ENCODE assay signal across 8 cellular contexts in genomic region chr17:81392909-81393654, GRCh38. TPM values are rescaled to one million over a fixed set of nuclear protein-coding genes. Genes with fewer than 3 reads are reported as not detected.
DNase-seq lines count a peak whose midpoint lies in the region; ATAC-seq and TF ChIP-seq lines count a peak whose summit lies in the region.

No MANE protein-coding gene starts in this region.

- TF ChIP-seq CTCF in brain (conservative IDR thresholded peaks at IDR 0.05) (no peak), right lobe of liver (IDR thresholded peaks at IDR 0.05) (no peak), tibial nerve (IDR thresholded peaks at IDR 0.05) (no peak)

- H3K27me3 ChIP-seq in right lobe of liver (no peaks in the 10 kb centered on the region), tibial nerve (no peaks in the 10 kb centered on the region)

- TF ChIP-seq EP300 in tibial nerve (IDR thresholded peaks at IDR 0.05) = peak in 1 of 2 donors; percentile 69

- intact Hi-C loops in right lobe of liver (cut with DNase I) = no loop called here

- H3K36me3 ChIP-seq in right lobe of liver (no peaks in the 10 kb centered on the region), tibial nerve (no peaks in the 10 kb centered on the region)

- peaks cover 77% of the 10 kb centered on the region for H3K27me3 Mint-ChIP-seq in activated T-cell treated with anti-CD3 and anti-CD28 coated beads, Interleukin-2, amount 50 U/mL, for 24 hours
- peaks cover 21% of the 10 kb centered on the region for H3K27me3 Mint-ChIP-seq in brain

- H3K4me1 Mint-ChIP-seq in activated T-cell treated with anti-CD3 and anti-CD28 coated beads, Interleukin-2, amount 50 U/mL, for 24 hours (ENCODE audit: low read depth) = peaks cover 28% of the 10 kb centered on the region
- peaks cover 56% of the 10 kb centered on the region for H3K4me1 Mint-ChIP-seq in brain

- peak overlapping the region; percentile 27 for H3K4me3 Mint-ChIP-seq in activated T-cell treated with anti-CD3 and anti-CD28 coated beads, Interleukin-2, amount 50 U/mL, for 24 hours
- peak overlapping the region; percentile 83 to 97 (median 89) for H3K4me3 Mint-ChIP-seq in brain

- WGBS in right lobe of liver (ENCODE audit: insufficient coverage, low coverage, low lambda C conversion rate, missing lambda C conversion rate) = 0% methylated on average over 9 of the region's 93 CpGs
- 2% methylated on average over 47 to 70 of the region's 93 CpGs for WGBS in tibial nerve, 2 donors

- ATAC-seq in right lobe of liver = no peak

- no peak overlapping the region for H3K27ac Mint-ChIP-seq in activated T-cell treated with anti-CD3 and anti-CD28 coated beads, Interleukin-2, amount 50 U/mL, for 24 hours
- H3K27ac Mint-ChIP-seq in brain = peak overlapping the region; percentile 90 to 99 (median 96)

- TF ChIP-seq POLR2A in right lobe of liver (IDR thresholded peaks at IDR 0.05) (no peak), tibial nerve (IDR thresholded peaks at IDR 0.05) (no peak)

- no peaks in the 10 kb centered on the region for H3K36me3 Mint-ChIP-seq in activated T-cell treated with anti-CD3 and anti-CD28 coated beads, Interleukin-2, amount 50 U/mL, for 24 hours (ENCODE audit: low read depth)
- no peaks in the 10 kb centered on the region for H3K36me3 Mint-ChIP-seq in brain

- H3K27ac ChIP-seq in right lobe of liver (peak overlapping the region; percentile 87 to 95 (median 93)), tibial nerve (peak overlapping the region; percentile 89 to 100 (median 98))

- no peaks in the 10 kb centered on the region for H3K9me3 Mint-ChIP-seq in activated T-cell treated with anti-CD3 and anti-CD28 coated beads, Interleukin-2, amount 50 U/mL, for 24 hours
- peaks cover 0 to 5% (median 0%) of the 10 kb centered on the region in 5 experiments for H3K9me3 Mint-ChIP-seq in brain

- H3K4me3 ChIP-seq in right lobe of liver (peak overlapping the region; percentile 67 to 78 (median 67)), tibial nerve (peak overlapping the region; percentile 69 to 89 (median 80))

- peaks cover 0 to 40% (median 19%) of the 10 kb centered on the region in 4 donors for H3K4me1 ChIP-seq in right lobe of liver
- peaks cover 0 to 63% (median 45%) of the 10 kb centered on the region in 4 donors for H3K4me1 ChIP-seq in tibial nerve

- no peak for DNase-seq in activated T-cell treated with anti-CD3 and anti-CD28 coated beads, Interleukin-2, amount 50 U/mL, for 24 hours
- DNase-seq in activated T-cell treated with anti-CD3 and anti-CD28 coated beads, Interleukin-2, amount 50 U/mL, for 1 hour = no peak
- no peak for DNase-seq in right lobe of liver
- DNase-seq in tibial nerve (ENCODE audit: low spot score in 2 of 2) = no peak
- no peak for DNase-seq in iPS-NIHi11 (ENCODE audit: low spot score)
- no peak for DNase-seq in activated gamma-delta T cell (lab: John Stamatoyannopoulos, UW)
- no peak for DNase-seq in 8988T

- H3K9me3 ChIP-seq in right lobe of liver (no peaks in the 10 kb centered on the region), tibial nerve (no peaks in the 10 kb centered on the region)

RNA-seq across cellular contexts. Expression of gene BAHCC1, which starts 2.2 kb away (rescaled TPM):
- 19.5 TPM for polyA plus RNA-seq in brain (ENCODE audit: insufficient read depth, low read depth, low replicate concordance)
- total RNA-seq in right lobe of liver (1 to 10 TPM; 2.5 to 6.4 (median 4.9) TPM), tibial nerve (10 to 100 TPM; 15.1 to 38.7 (median 27.4) TPM)
